In genomic region chr2:179272406-179273192, GRCh38 we compare ENCODE assay signal across 8 cellular contexts. TPM values are rescaled to one million over a fixed set of nuclear protein-coding genes. Genes with fewer than 3 reads are reported as not detected.
DNase-seq lines count a peak whose midpoint lies in the region; ATAC-seq and TF ChIP-seq lines count a peak whose summit lies in the region.

No MANE protein-coding gene starts in this region.

- DNase-seq in NCI-H1092 (lab: John Stamatoyannopoulos, UW) (peak; percentile 4), breast epithelium (ENCODE audit: low spot score in 2 of 2) (no peak), left lung (no peak), tibial artery (no peak), D341Med (ENCODE audit: low spot score) (no peak), NCI-H524 (lab: John Stamatoyannopoulos, UW) (no peak)
- DNase-seq in stimulated activated effector memory CD8-positive, alpha-beta T cell treated with anti-CD3 and anti-CD28 coated beads, Interleukin-12 subunit alpha, Interleukin-12 subunit beta, amount 100 ng/mL, for 72 hours (ENCODE audit: low spot score in 2 of 2), result no peak

- H3K4me1 ChIP-seq in breast epithelium (peaks cover 0 to 6% of the 10 kb centered on the region in 2 donors), left lung (peaks cover 0 to 5% of the 10 kb centered on the region in 2 donors), tibial artery (peaks cover 0 to 65% (median 40%) of the 10 kb centered on the region in 4 donors)

- TF ChIP-seq CTCF in breast epithelium (IDR thresholded peaks at IDR 0.05) (no peak), left lung (IDR thresholded peaks at IDR 0.05) (no peak), tibial artery (IDR thresholded peaks at IDR 0.05) (no peak)

- H3K9me3 Mint-ChIP-seq in stimulated activated effector memory CD8-positive, alpha-beta T cell treated with anti-CD3 and anti-CD28 coated beads, Interleukin-12 subunit alpha, Interleukin-12 subunit beta, amount 100 ng/mL, for 72 hours, result peaks cover 8% of the 10 kb centered on the region

- no peak for TF ChIP-seq POLR2A in breast epithelium (IDR thresholded peaks at IDR 0.05)

- H3K36me3 ChIP-seq in breast epithelium (no peaks in the 10 kb centered on the region), left lung (no peaks in the 10 kb centered on the region), tibial artery (no peaks in the 10 kb centered on the region)

- peak overlapping the region; percentile 68 to 88 for H3K27ac ChIP-seq in breast epithelium
- H3K27ac ChIP-seq in left lung, result peak overlapping the region; percentile 51 to 81
- H3K27ac ChIP-seq in tibial artery, result peak overlapping the region; percentile 53 to 79

- no peaks in the 10 kb centered on the region for H3K36me3 Mint-ChIP-seq in stimulated activated effector memory CD8-positive, alpha-beta T cell treated with anti-CD3 and anti-CD28 coated beads, Interleukin-12 subunit alpha, Interleukin-12 subunit beta, amount 100 ng/mL, for 72 hours

- no peaks in the 10 kb centered on the region for H3K4me1 Mint-ChIP-seq in stimulated activated effector memory CD8-positive, alpha-beta T cell treated with anti-CD3 and anti-CD28 coated beads, Interleukin-12 subunit alpha, Interleukin-12 subunit beta, amount 100 ng/mL, for 72 hours

- no peak overlapping the region for H3K27ac Mint-ChIP-seq in stimulated activated effector memory CD8-positive, alpha-beta T cell treated with anti-CD3 and anti-CD28 coated beads, Interleukin-12 subunit alpha, Interleukin-12 subunit beta, amount 100 ng/mL, for 72 hours

- no peaks in the 10 kb centered on the region for H3K9me3 ChIP-seq in breast epithelium
- no peaks in the 10 kb centered on the region for H3K9me3 ChIP-seq in left lung
- H3K9me3 ChIP-seq in tibial artery, result no peaks in the 10 kb centered on the region

- H3K4me3 ChIP-seq in breast epithelium (no peak overlapping the region), left lung (no peak overlapping the region), tibial artery (no peak overlapping the region)

- no peak overlapping the region for H3K4me3 Mint-ChIP-seq in stimulated activated effector memory CD8-positive, alpha-beta T cell treated with anti-CD3 and anti-CD28 coated beads, Interleukin-12 subunit alpha, Interleukin-12 subunit beta, amount 100 ng/mL, for 72 hours

- ATAC-seq in left lung, result peak; percentile 84
- ATAC-seq in GM19328 (IDR thresholded peaks at IDR 0.05; ENCODE audit: unreplicated experiment), result no peak
- no peak for ATAC-seq in stimulated activated effector memory CD8-positive, alpha-beta T cell treated with anti-CD3 and anti-CD28 coated beads, Interleukin-12 subunit alpha, Interleukin-12 subunit beta, amount 100 ng/mL, for 72 hours

- intact Hi-C loops in breast epithelium (cut with DNase I; ENCODE audit: low total_unique reads) (no loop called here), left lung (cut with DNase I) (no loop called here), tibial artery (cut with DNase I; ENCODE audit: low total_unique reads) (no loop called here)

- H3K27me3 ChIP-seq in breast epithelium, result no peaks in the 10 kb centered on the region
- H3K27me3 ChIP-seq in left lung, result no peaks in the 10 kb centered on the region
- no peaks in the 10 kb centered on the region for H3K27me3 ChIP-seq in tibial artery

RNA-seq across cellular contexts. Expression of gene SESTD1, which starts 8.0 kb away (rescaled TPM):
- total RNA-seq in breast epithelium (100 to 1,000 TPM in 1 of 3 donors, 10 to 100 TPM in 2; 54.1 to 137 (median 54.9) TPM), left lung (10 to 100 TPM; 75.8 to 76.9 TPM)
